Comparison of ENCODE assay signal across 2 cellular contexts in genomic region chr15:68470049-68470738, GRCh38.
TF ChIP-seq lines count a peak whose summit lies in the region.

No MANE protein-coding gene starts in this region.

TF ChIP-seq in HepG2, 621 proteins besides CTCF, POLR2A, EP300 and RAD21:
- TF ChIP-seq ZBTB49 (CRISPR knock-in tag; IDR thresholded peaks at IDR 0.05; ENCODE audit: borderline replicate concordance) (no peak), MAFK (conservative IDR thresholded peaks at IDR 0.05 in 1 of 2, IDR thresholded peaks at IDR 0.05 in 1 of 2; ENCODE audit: low read length in 2 of 2) (peak; percentile 9 to 22; a peak in 1 of 4 replicates)
TF ChIP-seq in HepG2: peak in this region for 1.

TF ChIP-seq in K562, 482 proteins besides CTCF, POLR2A, EP300 and RAD21:
- no peak for TF ChIP-seq TCF7L2 (IDR thresholded peaks at IDR 0.05; ENCODE audit: low read depth, low read length)
- TF ChIP-seq SAFB2 (IDR thresholded peaks at IDR 0.05; ENCODE audit: borderline replicate concordance, low read depth, low read length, severe bottlenecking): no peak
- no peak for TF ChIP-seq ZNF384 (IDR thresholded peaks at IDR 0.05; ENCODE audit: low read depth, low read length)
- no peak for TF ChIP-seq PPARD (CRISPR knock-in tag; IDR thresholded peaks at IDR 0.05)
- no peak for TF ChIP-seq ARID1B (IDR thresholded peaks at IDR 0.05)
- TF ChIP-seq ZNF3 (CRISPR knock-in tag; IDR thresholded peaks at IDR 0.05): no peak
- no peak for TF ChIP-seq ZBTB1 (CRISPR knock-in tag; IDR thresholded peaks at IDR 0.05; ENCODE audit: borderline replicate concordance, low read depth)
- no peak for TF ChIP-seq ZNF778 (CRISPR knock-in tag; IDR thresholded peaks at IDR 0.05)
- no peak for TF ChIP-seq ZNF407 (IDR thresholded peaks at IDR 0.05; ENCODE audit: low read depth)
- TF ChIP-seq NUFIP1 (IDR thresholded peaks at IDR 0.05; ENCODE audit: partially characterized antibody): no peak
- TF ChIP-seq USF2 (CRISPR knock-in tag; IDR thresholded peaks at IDR 0.05): no peak
- no peak for TF ChIP-seq TCF7 (IDR thresholded peaks at IDR 0.05; ENCODE audit: borderline replicate concordance)
